31 cellular contexts compared by ENCODE assay signal in the genomic region with DNA sequence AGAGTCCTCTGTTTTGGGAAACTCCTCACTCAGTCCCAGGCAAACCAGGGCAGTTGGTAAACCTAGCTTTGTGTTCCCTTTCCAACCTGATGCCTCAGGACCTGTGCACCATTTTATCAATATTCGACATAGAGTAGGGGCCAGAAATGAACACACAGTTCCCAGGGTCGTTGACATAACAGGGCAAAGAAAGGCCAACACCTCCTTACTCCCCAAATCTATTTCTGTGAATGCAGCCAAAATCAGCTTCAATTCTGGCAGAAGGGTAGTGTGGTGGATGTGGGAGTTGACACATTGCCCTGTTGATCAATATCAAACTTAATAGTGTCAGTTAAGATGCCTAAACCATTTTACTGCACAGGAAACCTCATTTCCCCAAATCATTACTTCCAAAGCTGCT.
"Had no signal": no experiment of that assay in that cellular context is flagged by ENCODE, and none has a peak within 500 bp of the region (broad histone marks: within the 10 kb centered on the region; RNA-seq: fewer than 3 reads in every experiment).

No MANE protein-coding gene starts in this region.

- H3K27ac Mint-ChIP-seq: activated CD8-positive, alpha-beta T cell treated with anti-CD3 and anti-CD28 coated beads for 36 hours; activated naive CD8-positive, alpha-beta T cell; activated T-helper 17 cell treated with anti-CD3 and anti-CD28 coated beads, Interleukin-2, amount 50 U/mL, for 72 hours; dendritic cell treated with granulocyte-macrophage colony-stimulating factor and Interleukin-4, amounts not matched to agents 40 ng/mL and 50 ng/mL, for 4 days; endodermal cell; WTC11 had no signal

- H3K4me3 Mint-ChIP-seq: activated CD8-positive, alpha-beta T cell treated with anti-CD3 and anti-CD28 coated beads for 36 hours; activated naive CD8-positive, alpha-beta T cell; activated T-cell treated with anti-CD3 and anti-CD28 coated beads, Interleukin-2, amount 50 U/mL, for 4 hours; activated T-helper 17 cell treated with anti-CD3 and anti-CD28 coated beads, Interleukin-2, amount 50 U/mL, for 72 hours; central memory CD8-positive, alpha-beta T cell; dendritic cell treated with granulocyte-macrophage colony-stimulating factor and Interleukin-4, amounts not matched to agents 40 ng/mL and 50 ng/mL, for 4 days; endodermal cell; WTC11 had no signal

- H3K36me3 Mint-ChIP-seq: activated naive CD8-positive, alpha-beta T cell; WTC11 had no signal

- H3K4me3 ChIP-seq: coronary artery, dorsolateral prefrontal cortex had no signal

- ATAC-seq: activated CD8-positive, alpha-beta T cell treated with anti-CD3 and anti-CD28 coated beads for 36 hours; activated T-cell treated with anti-CD3 and anti-CD28 coated beads, Interleukin-2, amount 50 U/mL, for 4 hours; activated T-helper 17 cell treated with anti-CD3 and anti-CD28 coated beads, Interleukin-2, amount 50 U/mL, for 72 hours; esophagus mucosa; WTC11 had no signal

- H3K27me3 ChIP-seq: brain microvascular endothelial cell, dorsolateral prefrontal cortex had no signal

- H3K36me3 ChIP-seq: brain microvascular endothelial cell had no signal

- FAIRE-seq: astrocyte, bronchial epithelial cell, frontal cortex, TTC549 had no signal

- H3K9me3 Mint-ChIP-seq: activated CD8-positive, alpha-beta T cell treated with anti-CD3 and anti-CD28 coated beads for 36 hours; activated T-cell treated with anti-CD3 and anti-CD28 coated beads, Interleukin-2, amount 50 U/mL, for 4 hours; activated T-helper 17 cell treated with anti-CD3 and anti-CD28 coated beads, Interleukin-2, amount 50 U/mL, for 72 hours; central memory CD8-positive, alpha-beta T cell; dendritic cell treated with granulocyte-macrophage colony-stimulating factor and Interleukin-4, amounts not matched to agents 40 ng/mL and 50 ng/mL, for 4 days; endodermal cell; WTC11 had no signal

- H3K27ac ChIP-seq: brain microvascular endothelial cell, coronary artery, dorsolateral prefrontal cortex, VCaP had no signal

- DNase-seq: activated CD4-positive, alpha-beta T cell treated with anti-CD3 and anti-CD28 coated beads for 1 hour; activated CD4-positive, alpha-beta T cell treated with anti-CD3 and anti-CD28 coated beads for 48 hours; activated CD4-positive, alpha-beta T cell treated with anti-CD3 and anti-CD28 coated beads, Interleukin-2, amount 50 U/mL, for 1 hour; activated CD4-positive, alpha-beta T cell treated with anti-CD3 and anti-CD28 coated beads, Interleukin-2, amount 50 U/mL, for 48 hours; activated CD8-positive, alpha-beta memory T cell treated with anti-CD3 and anti-CD28 coated beads for 24 hours; activated CD8-positive, alpha-beta T cell treated with anti-CD3 and anti-CD28 coated beads for 36 hours; activated effector memory CD4-positive, alpha-beta T cell treated with Interleukin-2 at 50 U/mL for 16 hours; activated gamma-delta T cell treated with Interleukin-2 at 50 U/mL for 16 hours; activated naive CD4-positive, alpha-beta T cell treated with anti-CD3 and anti-CD28 coated beads, Interleukin-2, amount 50 U/mL, for 16 hours; activated naive CD4-positive, alpha-beta T cell treated with Interleukin-2 at 50 U/mL for 16 hours; activated T-cell treated with anti-CD3 and anti-CD28 coated beads, Interleukin-2, amount 50 U/mL, for 4 hours; amniotic stem cell; anterior cingulate cortex; brain microvascular endothelial cell; dorsolateral prefrontal cortex; effector memory CD4-positive, alpha-beta T cell; endodermal cell; foreskin fibroblast; head of caudate nucleus had no signal

- H3K4me1 Mint-ChIP-seq: activated T-helper 17 cell treated with anti-CD3 and anti-CD28 coated beads, Interleukin-2, amount 50 U/mL, for 72 hours; central memory CD8-positive, alpha-beta T cell; endodermal cell had no signal
